ENCODE assay signal across 14 cellular contexts in genomic region chr17:65277576-65277975, GRCh38.
A peak's percentile ranks its signal among the peaks of the same experiment; 100 is the strongest.
DNase-seq lines count a peak whose midpoint lies in the region; ATAC-seq, FAIRE-seq and TF ChIP-seq lines count a peak whose summit lies in the region.
"Had no signal": no experiment of that assay in that cellular context is flagged by ENCODE, and none has a peak within 500 bp of the region (broad histone marks: within the 10 kb centered on the region; RNA-seq: fewer than 3 reads in every experiment).

No MANE protein-coding gene starts in this region.

- RAD21 ChIA-PET in GM12878 (lab: Charles Lee; ENCODE audit: unreplicated experiment): interaction anchor here (0.7 to 1.0 kb wide), 2 partner anchors 17 to 888 kb away, joined by 3 read pairs; no protein-coding TSS in a partner anchor

- H3K9me3 Mint-ChIP-seq in mesothelial cell of epicardium (peaks cover 5% of the 10 kb centered on the region), T-cell (peaks cover 0 to 1% (median under 1%) of the 10 kb centered on the region in 3 donors)
- H3K9me3 Mint-ChIP-seq: activated B cell treated with CpG ODN at 0.5 μM for 24 hours had no signal

- H3K4me2 ChIP-seq in GM12878 (ENCODE audit: control insufficient read depth, insufficient read depth): no peak overlapping the region

- H3K4me1 Mint-ChIP-seq in mesothelial cell of epicardium (peaks cover 21% of the 10 kb centered on the region), T-cell (peaks cover 8 to 10% (median 10%) of the 10 kb centered on the region in 3 donors)

- CTCF ChIA-PET in GM12878 (lab: Yijun Ruan, JAX): no interaction called here
- CTCF ChIA-PET in T-cell (lab: Charles Lee): no interaction called here

- no peak for TF ChIP-seq CTCF in GM12878 (IDR thresholded peaks at IDR 0.05 in 2 of 3, conservative IDR thresholded peaks at IDR 0.05 in 1 of 3; ENCODE audit: control insufficient read depth in 2 of 3, extremely low read depth in 1 of 3, insufficient read depth in 1 of 3, low read depth in 3 of 3, low read length in 3 of 3)
- no peak for TF ChIP-seq CTCF in mesothelial cell of epicardium (IDR thresholded peaks at IDR 0.05; ENCODE audit: unreplicated experiment)
- TF ChIP-seq CTCF in psoas muscle (IDR thresholded peaks at IDR 0.05): no peak
- TF ChIP-seq CTCF in transverse colon (IDR thresholded peaks at IDR 0.05): no peak
- TF ChIP-seq CTCF in thyroid gland (IDR thresholded peaks at IDR 0.05): no peak

- FAIRE-seq in HTR-8/SVneo (lab: Jason Lieb, UNC) (peak; percentile 54), GM12878 (lab: Jason Lieb, UNC) (no peak)
- FAIRE-seq: G401.6 had no signal

- DNase-seq in AG08396 (ENCODE audit: low spot score): peak; percentile 52
- no peak for DNase-seq in HTR-8/SVneo (ENCODE audit: insufficient read length, low spot score)
- DNase-seq in GM12878 (ENCODE audit: low read depth, low spot score): no peak
- no peak for DNase-seq in mesothelial cell of epicardium (ENCODE audit: low spot score in 2 of 2, unreplicated experiment in 2 of 2)
- DNase-seq in psoas muscle: no peak
- DNase-seq in T-cell: no peak
- no peak for DNase-seq in transverse colon
- DNase-seq in thyroid gland: no peak
- DNase-seq: activated B cell treated with CpG ODN at 0.5 μM for 24 hours, NCI-H1436 had no signal

- peak overlapping the region; percentile 58 for H3K27ac Mint-ChIP-seq in mesothelial cell of epicardium
- no peak overlapping the region for H3K27ac Mint-ChIP-seq in T-cell
- H3K27ac Mint-ChIP-seq: activated B cell treated with CpG ODN at 0.5 μM for 24 hours; CD4-positive, CD25-positive, alpha-beta regulatory T cell had no signal

- H3K27me3 ChIP-seq in GM12878 (replicated peaks in 1 of 2; ENCODE audit: control insufficient read depth in 2 of 2, insufficient read depth in 2 of 2, low read length in 1 of 2): no peaks in the 10 kb centered on the region; a peak in 2 of 4 replicates
- H3K27me3 ChIP-seq in psoas muscle (ENCODE audit: insufficient read depth in 3 of 3, low read length in 2 of 3): peaks cover 0 to 1% (median 0%) of the 10 kb centered on the region in 3 donors
- no peaks in the 10 kb centered on the region for H3K27me3 ChIP-seq in transverse colon
- H3K27me3 ChIP-seq in thyroid gland: no peaks in the 10 kb centered on the region

- in situ Hi-C loops in GM12878 (cut with MboI): loop anchor here (25.0 kb wide), 1 partner anchor 710 kb away; no protein-coding TSS in a partner anchor
- in situ Hi-C loops in transverse colon (cut with MboI; ENCODE audit: low pct_ligation_motif_present in 1 of 4, low pct_unique_long_range_greater_than_20kb in 1 of 4, low sequenced_read_pairs in 3 of 4): loop anchor here (25.0 kb wide), 3 partner anchors 285 to 885 kb away; partner anchors contain the start of gene AXIN2 (in 1 of the 4)

- no peaks in the 10 kb centered on the region for H3K27me3 Mint-ChIP-seq in mesothelial cell of epicardium (ENCODE audit: low read depth)
- peaks cover 15 to 17% of the 10 kb centered on the region in 2 donors for H3K27me3 Mint-ChIP-seq in T-cell
- H3K27me3 Mint-ChIP-seq: brain had no signal

- 2% methylated on average over 10 of the region's 10 CpGs for WGBS in GM12878 (ENCODE audit: insufficient coverage, insufficient replicate concordance, low lambda C conversion rate, missing lambda C conversion rate)
- 21 to 36% (median 23%) methylated on average over 10 of the region's 10 CpGs for WGBS in psoas muscle, 3 donors
- WGBS in transverse colon (ENCODE audit: low coverage in 1 of 2), 2 donors: 62 to 69% methylated on average over 8 to 10 of the region's 10 CpGs
- WGBS in thyroid gland, 2 donors: 59 to 65% methylated on average over 10 of the region's 10 CpGs

- H3K36me3 ChIP-seq in GM12878 (ENCODE audit: control insufficient read depth in 2 of 2, insufficient read depth in 2 of 2, low read length in 1 of 2) (no peaks in the 10 kb centered on the region), psoas muscle (ENCODE audit: insufficient read depth in 1 of 2, low read depth in 1 of 2) (no peaks in the 10 kb centered on the region), transverse colon (no peaks in the 10 kb centered on the region), thyroid gland (no peaks in the 10 kb centered on the region)
- H3K36me3 ChIP-seq: heart right ventricle had no signal

- H3K9me3 ChIP-seq in GM12878 (replicated peaks; ENCODE audit: control insufficient read depth, insufficient read depth, low read length) (no peaks in the 10 kb centered on the region), psoas muscle (peaks cover 2% of the 10 kb centered on the region), transverse colon (no peaks in the 10 kb centered on the region), thyroid gland (no peaks in the 10 kb centered on the region)

- ATAC-seq in GM12878 (peak; percentile 33), psoas muscle (no peak), T-cell (replicated peaks in 1 of 4) (no peak)

- intact Hi-C loops in GM12878 (cut with micrococcal nuclease; ENCODE audit: unreplicated experiment): no loop called here
- intact Hi-C loops in psoas muscle (cut with DNase I): no loop called here
- intact Hi-C loops in transverse colon (cut with DNase I; ENCODE audit: low total_unique reads): no loop called here
- intact Hi-C loops in thyroid gland (cut with DNase I): no loop called here

- H3K79me2 ChIP-seq in GM12878 (ENCODE audit: control insufficient read depth, insufficient read depth, low read length): no peaks in the 10 kb centered on the region

- no peaks in the 10 kb centered on the region for H3K36me3 Mint-ChIP-seq in mesothelial cell of epicardium
- no peaks in the 10 kb centered on the region for H3K36me3 Mint-ChIP-seq in T-cell
- H3K36me3 Mint-ChIP-seq: brain; CD4-positive, CD25-positive, alpha-beta regulatory T cell had no signal

- no peak overlapping the region for H3K4me3 Mint-ChIP-seq in mesothelial cell of epicardium
- H3K4me3 Mint-ChIP-seq in T-cell: no peak overlapping the region
- H3K4me3 Mint-ChIP-seq: activated B cell treated with CpG ODN at 0.5 μM for 24 hours; brain; CD4-positive, CD25-positive, alpha-beta regulatory T cell had no signal

- no peaks in the 10 kb centered on the region for H3K4me1 ChIP-seq in GM12878 (ENCODE audit: control insufficient read depth, insufficient read depth, low read length)
- H3K4me1 ChIP-seq in psoas muscle: no peaks in the 10 kb centered on the region
- H3K4me1 ChIP-seq in transverse colon: peaks cover 0 to 7% (median 0%) of the 10 kb centered on the region in 4 donors
- no peaks in the 10 kb centered on the region for H3K4me1 ChIP-seq in thyroid gland

- POLR2A ChIA-PET in GM12878 (lab: Charles Lee) (no interaction called here), T-cell (lab: Charles Lee) (interaction anchor here in 1 of 2 donors (0.6 kb wide), 1 partner anchor 316 kb away, joined by 3 read pairs; no protein-coding TSS in a partner anchor)

- H3K27ac ChIP-seq in GM12878 (ENCODE audit: control insufficient read depth, insufficient read depth) (no peak overlapping the region), psoas muscle (no peak overlapping the region), transverse colon (no peak overlapping the region), thyroid gland (no peak overlapping the region)
- H3K27ac ChIP-seq: heart right ventricle had no signal

- BruUV-seq in GM12878 (replicated peaks; lab: Mats Ljungman, UMichigan): no TSS peak

- H3K4me3 ChIP-seq in GM12878: no peak overlapping the region
- no peak overlapping the region for H3K4me3 ChIP-seq in psoas muscle
- H3K4me3 ChIP-seq in transverse colon: no peak overlapping the region
- no peak overlapping the region for H3K4me3 ChIP-seq in thyroid gland (replicated peaks in 1 of 3)
- H3K4me3 ChIP-seq: heart right ventricle had no signal

- H3K9ac ChIP-seq in GM12878 (ENCODE audit: control insufficient read depth, insufficient read depth, low read length): no peak overlapping the region

- H2AFZ ChIP-seq in GM12878 (ENCODE audit: control insufficient read depth, low read depth, low read length): no peak overlapping the region

- SMC1A ChIA-PET in GM12878 (lab: Charles Lee; ENCODE audit: uncharacterized antibody, unreplicated experiment): interaction anchor here (1.0 to 1.3 kb wide), 2 partner anchors 12 to 517 kb away, joined by 3 to 6 read pairs; no protein-coding TSS in a partner anchor

- TF ChIP-seq EP300 in GM12878 (IDR thresholded peaks at IDR 0.05; ENCODE audit: borderline replicate concordance in 1 of 2, control insufficient read depth in 1 of 2, low read depth in 2 of 2, low read length in 2 of 2): no peak
- no peak for TF ChIP-seq EP300 in transverse colon (IDR thresholded peaks at IDR 0.05; ENCODE audit: low read depth)

- no peak for TF ChIP-seq RAD21 in GM12878 (IDR thresholded peaks at IDR 0.05; ENCODE audit: insufficient read depth, low read depth, low read length)

- TF ChIP-seq POLR2A in GM12878 (IDR thresholded peaks at IDR 0.05; ENCODE audit: low read depth, low read length) (no peak), transverse colon (IDR thresholded peaks at IDR 0.05) (no peak), thyroid gland (IDR thresholded peaks at IDR 0.05) (no peak)

- H4K20me1 ChIP-seq in GM12878 (ENCODE audit: control insufficient read depth, insufficient read depth): no peaks in the 10 kb centered on the region

TF ChIP-seq in GM12878, 131 proteins besides CTCF, POLR2A, EP300 and RAD21:
- TF ChIP-seq SPI1 (IDR thresholded peaks at IDR 0.05; ENCODE audit: borderline replicate concordance, insufficient read depth, low read depth, low read length) (peak; percentile 32; the same call in 1 of the 2 replicates), CBX5 (IDR thresholded peaks at IDR 0.05; ENCODE audit: low read depth) (no peak)
